1 cellular context compared by ENCODE assay signal in genomic region chr14:30826070-30826469, GRCh38.
TF ChIP-seq lines count a peak whose summit lies in the region.

No MANE protein-coding gene starts in this region.

TF ChIP-seq in K562, 482 proteins besides CTCF, POLR2A, EP300 and RAD21 (continued from another document):
- peak in 1 of 2 experiments; percentile 62; a peak in 1 of 3 replicates for TF ChIP-seq CBX3 (IDR thresholded peaks at IDR 0.05; ENCODE audit: borderline replicate concordance in 1 of 2, low read length in 2 of 2)
- peak; percentile 90 for TF ChIP-seq TRIM28 (IDR thresholded peaks at IDR 0.05)
- TF ChIP-seq TRIM24 (IDR thresholded peaks at IDR 0.05) = 0 out of 4 replicates have a peak, but pooled peaks of 1 of the 2 experiments have one; percentile 23
- TF ChIP-seq SIN3A (IDR thresholded peaks at IDR 0.05; ENCODE audit: borderline replicate concordance in 2 of 2, control insufficient read depth in 1 of 2, low read depth in 2 of 2, low read length in 2 of 2) = no peak
- no peak for TF ChIP-seq ZNF407 (IDR thresholded peaks at IDR 0.05; ENCODE audit: low read depth)
